In the genomic region with DNA sequence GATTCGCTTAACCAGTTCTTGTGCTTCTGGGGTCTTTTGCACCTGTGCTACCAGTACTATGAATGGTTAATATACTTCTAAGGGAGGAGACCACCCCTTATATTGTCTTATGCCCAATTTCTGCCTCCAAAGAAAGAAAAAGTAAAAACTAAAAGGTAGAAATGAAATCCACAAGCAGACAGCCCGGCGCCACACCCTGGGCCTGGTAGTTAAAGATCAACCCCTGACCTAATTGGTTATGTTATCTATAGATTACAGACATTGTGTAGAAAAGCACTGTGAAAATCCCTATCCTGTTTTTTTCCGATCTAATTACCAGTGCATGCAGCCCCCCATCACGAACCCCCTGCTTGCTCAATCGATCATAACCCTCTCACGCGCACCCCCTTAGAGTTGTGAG, we compare ENCODE assay signal across 7 cellular contexts.
DNase-seq lines count a peak whose midpoint lies in the region; ATAC-seq, FAIRE-seq and TF ChIP-seq lines count a peak whose summit lies in the region.
"Not testable (repeated sequence)": the region's sequence is repeated elsewhere in the genome, so short reads cannot be mapped to it uniquely, and the experiment has no call there.

No MANE protein-coding gene starts in this region.

- H3K4me1 Mint-ChIP-seq in Calu3 (ENCODE audit: low read depth, unreplicated experiment) (peaks cover 58% of the 10 kb centered on the region), endodermal cell (peaks cover 23% of the 10 kb centered on the region)
- not testable (repeated sequence) for H3K4me1 Mint-ChIP-seq in nephron; type B pancreatic cell (ENCODE audit: unreplicated experiment)

- H3K27ac Mint-ChIP-seq in Calu3 (ENCODE audit: unreplicated experiment): peak overlapping the region; percentile 86
- H3K27ac Mint-ChIP-seq in endodermal cell: peak overlapping the region; percentile 86
- H3K27ac Mint-ChIP-seq in nephron: peak overlapping the region; percentile 91 to 94 (median 92)
- peak overlapping the region; percentile 81 for H3K27ac Mint-ChIP-seq in type B pancreatic cell

- H3K4me1 ChIP-seq in body of pancreas: peaks cover 24% of the 10 kb centered on the region
- not testable (repeated sequence) for H3K4me1 ChIP-seq in endodermal cell (ENCODE audit: control insufficient read depth, insufficient read depth, low read length); small intestine (ENCODE audit: control insufficient read depth in 2 of 2, insufficient read depth in 1 of 2, low read depth in 1 of 2, low read length in 1 of 2)
- peaks cover 46% of the 10 kb centered on the region for H3K4me1 ChIP-seq in HepG2 (ENCODE audit: insufficient read depth, low read length)

- not testable (repeated sequence) for BruUV-seq in Calu3 (replicated peaks; lab: Mats Ljungman, UMichigan); HepG2 (replicated peaks; lab: Mats Ljungman, UMichigan)

- H3K9me3 Mint-ChIP-seq in Calu3 (ENCODE audit: low read depth, unreplicated experiment); nephron; type B pancreatic cell: not testable (repeated sequence)
- peaks cover 34% of the 10 kb centered on the region for H3K9me3 Mint-ChIP-seq in endodermal cell

- not testable (repeated sequence) for H3K27me3 Mint-ChIP-seq in Calu3 (ENCODE audit: unreplicated experiment); endodermal cell (ENCODE audit: insufficient read depth); nephron (ENCODE audit: low read depth); type B pancreatic cell

- not testable (repeated sequence) for H2AFZ ChIP-seq in HepG2 (ENCODE audit: low read length)

- H3K36me3 Mint-ChIP-seq in Calu3 (ENCODE audit: insufficient read depth, unreplicated experiment) (peaks cover 10% of the 10 kb centered on the region), endodermal cell (ENCODE audit: low read depth) (peaks cover 12% of the 10 kb centered on the region)
- not testable (repeated sequence) for H3K36me3 Mint-ChIP-seq in nephron (ENCODE audit: low read depth); type B pancreatic cell

- H3K79me2 ChIP-seq in HepG2 (ENCODE audit: insufficient read depth, low read length): not testable (repeated sequence)

- WGBS in body of pancreas, 2 donors: 58% methylated on average over 8 of the region's 8 CpGs
- 88 to 100% methylated on average over 2 to 6 of the region's 8 CpGs for WGBS in endodermal cell (ENCODE audit: insufficient coverage in 1 of 2, insufficient read length in 1 of 2), 2 experiments
- WGBS in HepG2 (ENCODE audit: low lambda C conversion rate): 14% methylated on average over 8 of the region's 8 CpGs
- 22 to 62% (median 43%) methylated on average over 6 to 8 of the region's 8 CpGs for WGBS in small intestine, 3 donors

- not testable (repeated sequence) for TF ChIP-seq EP300 in HepG2 (IDR thresholded peaks at IDR 0.05; ENCODE audit: low read depth in 2 of 2, low read length in 2 of 2); HepG2 (CRISPR knock-in tag; IDR thresholded peaks at IDR 0.05; ENCODE audit: borderline replicate concordance)

- not testable (repeated sequence) for FAIRE-seq in HepG2 (lab: Jason Lieb, UNC)
- peak; percentile 15 for FAIRE-seq in small intestine (lab: Jason Lieb, UNC)

- H3K27ac ChIP-seq in body of pancreas (peak overlapping the region in 3 of 4 donors; percentile 18 to 38 (median 35)), HepG2 (ENCODE audit: extremely low read length, insufficient read depth, low read length) (peak overlapping the region; percentile 65), small intestine (ENCODE audit: low read depth in 1 of 2, low read length in 1 of 2) (peak overlapping the region; percentile 48 to 65)
- not testable (repeated sequence) for H3K27ac ChIP-seq in endodermal cell (ENCODE audit: low read depth, low read length)

- not testable (repeated sequence) for H3K36me3 ChIP-seq in body of pancreas (replicated peaks in 1 of 2; ENCODE audit: insufficient read depth in 1 of 2, low read depth in 2 of 2); endodermal cell (ENCODE audit: control insufficient read depth, insufficient read depth, low read length); HepG2 (replicated peaks in 1 of 2; ENCODE audit: control insufficient read depth in 1 of 2, insufficient read depth in 2 of 2, low read length in 2 of 2); small intestine (ENCODE audit: control insufficient read depth in 2 of 2, insufficient read depth in 2 of 2, low read length in 2 of 2)

- DNase-seq in Calu3; body of pancreas; endodermal cell; HepG2 (ENCODE audit: low spot score); type B pancreatic cell (ENCODE audit: extremely low spot score, unreplicated experiment): not testable (repeated sequence)
- DNase-seq in small intestine: peak; percentile 39

- H3K27me3 ChIP-seq in body of pancreas; endodermal cell (ENCODE audit: control insufficient read depth, insufficient read depth, low read length, poor library complexity, severe bottlenecking); HepG2 (ENCODE audit: control insufficient read depth in 1 of 2, insufficient read depth in 2 of 2, low read length in 2 of 2); small intestine (ENCODE audit: control insufficient read depth in 2 of 2, insufficient read depth in 2 of 2, low read length in 2 of 2): not testable (repeated sequence)

- in situ Hi-C loops in HepG2 (cut with HindIII; ENCODE audit: extremely low pct_ligation_motif_present, low pct_unique_long_range_greater_than_20kb): not testable (repeated sequence)

- not testable (repeated sequence) for TF ChIP-seq POLR2A in body of pancreas (IDR thresholded peaks at IDR 0.05); HepG2 (IDR thresholded peaks at IDR 0.05; ENCODE audit: insufficient read depth in 1 of 2, low read depth in 2 of 2, low read length in 2 of 2)

- POLR2A ChIA-PET in HepG2 (lab: Yijun Ruan, JAX): not testable (repeated sequence)

- intact Hi-C loops in Calu3 (cut with micrococcal nuclease; ENCODE audit: unreplicated experiment): loop anchor here (5.0 kb wide), 2 partner anchors 46 to 66 kb away; no protein-coding TSS in a partner anchor
- intact Hi-C loops in body of pancreas (cut with DNase I); HepG2 (cut with micrococcal nuclease; ENCODE audit: unreplicated experiment): not testable (repeated sequence)

- not testable (repeated sequence) for ATAC-seq in body of pancreas, HepG2

- TF ChIP-seq RAD21 in HepG2 (CRISPR knock-in tag; IDR thresholded peaks at IDR 0.05): not testable (repeated sequence)

- not testable (repeated sequence) for TF ChIP-seq CTCF in Calu3 (IDR thresholded peaks at IDR 0.05; ENCODE audit: unreplicated experiment); body of pancreas (IDR thresholded peaks at IDR 0.05); endodermal cell (conservative IDR thresholded peaks at IDR 0.05); HepG2 (CRISPR knock-in tag; IDR thresholded peaks at IDR 0.05); nephron (IDR thresholded peaks at IDR 0.05; ENCODE audit: unreplicated experiment in 3 of 3); type B pancreatic cell (conservative IDR thresholded peaks at IDR 0.05)

- H3K4me2 ChIP-seq in HepG2 (ENCODE audit: low read depth, low read length): peak overlapping the region; percentile 43

- CTCF ChIA-PET in Calu3 (lab: Charles Lee): interaction anchor here (1.6 kb wide), 1 partner anchor 36 kb away, joined by 6 read pairs; no protein-coding TSS in a partner anchor
- CTCF ChIA-PET in HepG2 (lab: Yijun Ruan, JAX; ENCODE audit: low intra/inter-chr PET ratio, low total read pairs): not testable (repeated sequence)

- not testable (repeated sequence) for H4K20me1 ChIP-seq in HepG2 (ENCODE audit: insufficient read depth, low read length)

- H3K4me3 ChIP-seq in body of pancreas; endodermal cell (ENCODE audit: low read length); HepG2 (replicated peaks in 1 of 3; ENCODE audit: insufficient read depth in 1 of 3, low read depth in 2 of 3, low read length in 3 of 3); small intestine (ENCODE audit: low read depth in 1 of 2, low read length in 2 of 2): not testable (repeated sequence)

- not testable (repeated sequence) for H3K9me3 ChIP-seq in body of pancreas; small intestine (ENCODE audit: control insufficient read depth, low read depth)
- H3K9me3 ChIP-seq in endodermal cell (ENCODE audit: control insufficient read depth, low read length) (peaks cover 42% of the 10 kb centered on the region), HepG2 (ENCODE audit: low read length) (peaks cover 12% of the 10 kb centered on the region; the same call in 1 of the 2 replicates)

- H3K4me3 Mint-ChIP-seq in Calu3 (ENCODE audit: low read depth, unreplicated experiment) (peak overlapping the region; percentile 59), nephron (peak overlapping the region in 1 of 3 experiments; percentile 7), type B pancreatic cell (peak overlapping the region; percentile 65)
- H3K4me3 Mint-ChIP-seq in endodermal cell: not testable (repeated sequence)

- not testable (repeated sequence) for H3K9ac ChIP-seq in endodermal cell (ENCODE audit: extremely low read depth, low read length, poor library complexity, severe bottlenecking)
- peak overlapping the region; percentile 1; the same call in 1 of the 2 replicates for H3K9ac ChIP-seq in HepG2 (ENCODE audit: insufficient read depth, low read depth, low read length)

TF ChIP-seq in HepG2, 621 proteins besides CTCF, POLR2A, EP300 and RAD21 (continues in another document):
- peak; percentile 42; the same call in 1 of the 2 replicates for TF ChIP-seq ONECUT2 (CRISPR knock-in tag; IDR thresholded peaks at IDR 0.05)
